8 cellular contexts compared by ENCODE assay signal in the genomic region with DNA sequence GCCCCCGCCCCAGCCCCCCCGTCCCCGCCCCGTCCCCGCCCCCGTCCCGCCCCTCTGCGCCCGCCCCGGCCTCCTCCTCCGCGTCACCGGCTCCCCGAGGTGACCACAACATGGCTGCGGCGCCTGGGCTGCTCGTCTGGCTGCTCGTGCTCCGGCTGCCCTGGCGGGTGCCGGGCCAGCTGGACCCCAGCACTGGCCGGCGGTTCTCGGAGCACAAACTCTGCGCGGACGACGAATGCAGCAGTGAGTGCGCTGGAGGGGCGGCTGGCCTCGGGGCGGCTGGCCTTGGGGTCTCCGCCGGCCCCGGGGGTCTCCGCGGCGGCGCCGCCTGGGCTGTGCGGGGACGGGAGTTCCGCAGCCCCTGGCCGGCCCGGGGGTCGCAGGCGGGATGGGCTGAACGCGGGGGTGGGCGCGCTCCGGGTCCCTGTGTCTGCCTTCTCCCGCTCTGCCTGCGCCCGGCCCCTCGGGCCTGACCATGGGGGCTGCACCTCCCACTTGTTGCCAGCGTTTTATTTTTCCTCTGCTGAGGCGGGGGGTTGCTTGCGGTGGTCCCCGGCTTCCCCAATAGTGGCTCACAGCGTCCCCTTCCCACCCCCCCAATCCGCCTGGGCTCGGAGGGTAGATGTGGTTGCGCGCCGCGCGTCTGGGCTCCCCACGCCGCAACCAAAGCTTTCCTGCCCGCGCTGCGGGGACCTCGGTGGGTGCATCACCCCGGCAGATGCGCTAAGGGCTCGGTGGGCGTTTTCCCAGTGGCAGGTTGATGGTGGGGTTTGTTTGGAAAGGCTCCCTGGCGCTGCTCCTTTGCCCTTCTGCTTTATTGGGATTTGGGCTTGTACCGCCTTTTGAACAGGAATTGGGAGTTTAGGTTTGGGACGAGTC. TPM values are rescaled to one million over a fixed set of nuclear protein-coding genes. Genes with fewer than 3 reads are reported as not detected.
DNase-seq lines count a peak whose midpoint lies in the region; ATAC-seq and TF ChIP-seq lines count a peak whose summit lies in the region.

A gene with protein sequence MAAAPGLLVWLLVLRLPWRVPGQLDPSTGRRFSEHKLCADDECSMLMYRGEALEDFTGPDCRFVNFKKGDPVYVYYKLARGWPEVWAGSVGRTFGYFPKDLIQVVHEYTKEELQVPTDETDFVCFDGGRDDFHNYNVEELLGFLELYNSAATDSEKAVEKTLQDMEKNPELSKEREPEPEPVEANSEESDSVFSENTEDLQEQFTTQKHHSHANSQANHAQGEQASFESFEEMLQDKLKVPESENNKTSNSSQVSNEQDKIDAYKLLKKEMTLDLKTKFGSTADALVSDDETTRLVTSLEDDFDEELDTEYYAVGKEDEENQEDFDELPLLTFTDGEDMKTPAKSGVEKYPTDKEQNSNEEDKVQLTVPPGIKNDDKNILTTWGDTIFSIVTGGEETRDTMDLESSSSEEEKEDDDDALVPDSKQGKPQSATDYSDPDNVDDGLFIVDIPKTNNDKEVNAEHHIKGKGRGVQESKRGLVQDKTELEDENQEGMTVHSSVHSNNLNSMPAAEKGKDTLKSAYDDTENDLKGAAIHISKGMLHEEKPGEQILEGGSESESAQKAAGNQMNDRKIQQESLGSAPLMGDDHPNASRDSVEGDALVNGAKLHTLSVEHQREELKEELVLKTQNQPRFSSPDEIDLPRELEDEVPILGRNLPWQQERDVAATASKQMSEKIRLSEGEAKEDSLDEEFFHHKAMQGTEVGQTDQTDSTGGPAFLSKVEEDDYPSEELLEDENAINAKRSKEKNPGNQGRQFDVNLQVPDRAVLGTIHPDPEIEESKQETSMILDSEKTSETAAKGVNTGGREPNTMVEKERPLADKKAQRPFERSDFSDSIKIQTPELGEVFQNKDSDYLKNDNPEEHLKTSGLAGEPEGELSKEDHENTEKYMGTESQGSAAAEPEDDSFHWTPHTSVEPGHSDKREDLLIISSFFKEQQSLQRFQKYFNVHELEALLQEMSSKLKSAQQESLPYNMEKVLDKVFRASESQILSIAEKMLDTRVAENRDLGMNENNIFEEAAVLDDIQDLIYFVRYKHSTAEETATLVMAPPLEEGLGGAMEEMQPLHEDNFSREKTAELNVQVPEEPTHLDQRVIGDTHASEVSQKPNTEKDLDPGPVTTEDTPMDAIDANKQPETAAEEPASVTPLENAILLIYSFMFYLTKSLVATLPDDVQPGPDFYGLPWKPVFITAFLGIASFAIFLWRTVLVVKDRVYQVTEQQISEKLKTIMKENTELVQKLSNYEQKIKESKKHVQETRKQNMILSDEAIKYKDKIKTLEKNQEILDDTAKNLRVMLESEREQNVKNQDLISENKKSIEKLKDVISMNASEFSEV (N-terminal part only) (plus strand): TSS at position 97 of the 879 bp plus-strand sequence. CDS start 14 bp downstream, at position 111.

- no peaks in the 10 kb centered on the region for H3K9me3 ChIP-seq in Peyer's patch

- peak in 1 of 2 donors; percentile 28 for TF ChIP-seq POLR2A in Peyer's patch (IDR thresholded peaks at IDR 0.05)

- peaks cover 19% of the 10 kb centered on the region for H3K4me1 Mint-ChIP-seq in activated T-helper 17 cell treated with anti-CD3 and anti-CD28 coated beads, Interleukin-2, amount 50 U/mL, for 72 hours
- H3K4me1 Mint-ChIP-seq in nephron progenitor cell: peaks cover 22% of the 10 kb centered on the region

- peak; percentile 44 for ATAC-seq in GM19438 (IDR thresholded peaks at IDR 0.05; ENCODE audit: low read depth, unreplicated experiment)
- peak; percentile 22 for ATAC-seq in HG03558 (IDR thresholded peaks at IDR 0.05; ENCODE audit: extremely low read depth, unreplicated experiment)
- peak; percentile 65 for ATAC-seq in activated T-helper 17 cell treated with anti-CD3 and anti-CD28 coated beads, Interleukin-2, amount 50 U/mL, for 72 hours (replicated peaks)

- H3K36me3 Mint-ChIP-seq in activated T-helper 17 cell treated with anti-CD3 and anti-CD28 coated beads, Interleukin-2, amount 50 U/mL, for 72 hours (ENCODE audit: low read depth): peaks cover 30% of the 10 kb centered on the region
- peaks cover 15% of the 10 kb centered on the region for H3K36me3 Mint-ChIP-seq in nephron progenitor cell (ENCODE audit: low read depth)

- TF ChIP-seq CTCF in Peyer's patch (IDR thresholded peaks at IDR 0.05) (no peak), fibroblast of pulmonary artery (IDR thresholded peaks at IDR 0.05; ENCODE audit: low read length, missing control alignments) (no peak), nephron progenitor cell (IDR thresholded peaks at IDR 0.05) (no peak)

- H3K27me3 ChIP-seq in Peyer's patch: no peaks in the 10 kb centered on the region

- H3K4me1 ChIP-seq in Peyer's patch: peaks cover 0 to 15% (median 2%) of the 10 kb centered on the region in 4 donors

- H3K9me3 Mint-ChIP-seq in activated T-helper 17 cell treated with anti-CD3 and anti-CD28 coated beads, Interleukin-2, amount 50 U/mL, for 72 hours: no peaks in the 10 kb centered on the region
- peaks cover 6% of the 10 kb centered on the region for H3K9me3 Mint-ChIP-seq in nephron progenitor cell

- DNase-seq in CMK (ENCODE audit: low read depth) (peak; percentile 58), Peyer's patch (peak; percentile 53 to 83 (median 67)), fibroblast of pulmonary artery (ENCODE audit: low read depth) (peak; percentile 14), nephron progenitor cell (peak; percentile 81), superior temporal gyrus (ENCODE audit: extremely low spot score) (peak; percentile 57)

- H3K4me3 ChIP-seq in Peyer's patch (peak within 1 kb of the TSS; percentile 82 to 99 (median 96)), fibroblast of pulmonary artery (replicated peaks; ENCODE audit: low read depth, low read length) (peak within 1 kb of the TSS; percentile 74)

- H3K27me3 Mint-ChIP-seq in activated T-helper 17 cell treated with anti-CD3 and anti-CD28 coated beads, Interleukin-2, amount 50 U/mL, for 72 hours: peaks cover 15% of the 10 kb centered on the region
- H3K27me3 Mint-ChIP-seq in nephron progenitor cell (ENCODE audit: low read depth, poor library complexity): peaks cover 25% of the 10 kb centered on the region

- H3K27ac ChIP-seq in Peyer's patch: peak within 1 kb of the TSS; percentile 81 to 91 (median 90)

- peaks cover 0 to 11% (median 0%) of the 10 kb centered on the region in 3 donors for H3K36me3 ChIP-seq in Peyer's patch

- peak within 1 kb of the TSS; percentile 82 for H3K4me3 Mint-ChIP-seq in activated T-helper 17 cell treated with anti-CD3 and anti-CD28 coated beads, Interleukin-2, amount 50 U/mL, for 72 hours
- peak within 1 kb of the TSS; percentile 91 for H3K4me3 Mint-ChIP-seq in nephron progenitor cell

- peak within 1 kb of the TSS; percentile 88 for H3K27ac Mint-ChIP-seq in activated T-helper 17 cell treated with anti-CD3 and anti-CD28 coated beads, Interleukin-2, amount 50 U/mL, for 72 hours
- H3K27ac Mint-ChIP-seq in nephron progenitor cell: peak within 1 kb of the TSS; percentile 79

RNA-seq across cellular contexts. Expression of the gene that starts here (rescaled TPM):
- 100 to 1,000 TPM in 1 of 4 donors, 10 to 100 TPM in 3; 53.1 to 133 (median 75.0) TPM for total RNA-seq in Peyer's patch
- total RNA-seq in activated T-helper 17 cell treated with anti-CD3 and anti-CD28 coated beads, Interleukin-2, amount 50 U/mL, for 72 hours: 10 to 100 TPM; 31.2 to 32.8 TPM

Comparison
In these comparisons a context has a peak if more than half of its experiments do, and no peak if none do; other contexts are left out.
1. Peak in every context shown above with its lines: DNase-seq, ATAC-seq, H3K4me3 ChIP-seq and H3K27ac ChIP-seq.
2. DNase-seq: peak in every context shown above with its lines; median percentile 81 in nephron progenitor cell; 67 in Peyer's patch; 58 in CMK; 57 in superior temporal gyrus; 14 in fibroblast of pulmonary artery.